8 cellular contexts compared by ENCODE assay signal in genomic region chr2:24793752-24794477, GRCh38. TPM values are rescaled to one million over a fixed set of nuclear protein-coding genes. Genes with fewer than 3 reads are reported as not detected.
A peak's percentile ranks its signal among the peaks of the same experiment; 100 is the strongest.
DNase-seq lines count a peak whose midpoint lies in the region; ATAC-seq and TF ChIP-seq lines count a peak whose summit lies in the region.

No MANE protein-coding gene starts in this region.

- peak; percentile 6; the same call in 2 of the 3 replicates for ATAC-seq in RWPE2 (ENCODE audit: low read depth)
- no peak for ATAC-seq in natural killer cell treated with Interleukin-12 subunit alpha and Interleukin-12 subunit beta and Interleukin-15 and Interleukin-18, amount 100 ng/mL, for 72 hours
- no peak for ATAC-seq in HG03196 (IDR thresholded peaks at IDR 0.05; ENCODE audit: unreplicated experiment)
- no peak for ATAC-seq in GM21786 (IDR thresholded peaks at IDR 0.05; ENCODE audit: unreplicated experiment)

- no peaks in the 10 kb centered on the region for H3K27me3 Mint-ChIP-seq in Calu3 (ENCODE audit: unreplicated experiment)
- H3K27me3 Mint-ChIP-seq in natural killer cell treated with Interleukin-12 subunit alpha and Interleukin-12 subunit beta and Interleukin-15 and Interleukin-18, amount 100 ng/mL, for 72 hours, result no peaks in the 10 kb centered on the region

- CTCF ChIA-PET in Calu3 (lab: Charles Lee), result interaction anchor here (1.5 kb wide), 1 partner anchor 371 kb away, joined by 8 read pairs; no protein-coding TSS in a partner anchor

- H3K4me3 ChIP-seq in HFF-Myc (replicated peaks; ENCODE audit: low read depth, low read length) (peak overlapping the region; percentile 82), RWPE2 (ENCODE audit: severe bottlenecking) (peak overlapping the region; percentile 73), endocrine pancreas (ENCODE audit: control insufficient read depth, insufficient read depth, low read length) (no peak overlapping the region)

- peak overlapping the region; percentile 83 for H3K4me3 Mint-ChIP-seq in Calu3 (ENCODE audit: low read depth, unreplicated experiment)
- H3K4me3 Mint-ChIP-seq in natural killer cell treated with Interleukin-12 subunit alpha and Interleukin-12 subunit beta and Interleukin-15 and Interleukin-18, amount 100 ng/mL, for 72 hours, result peak overlapping the region; percentile 98

- peak overlapping the region; percentile 71 for H3K27ac ChIP-seq in RWPE2 (ENCODE audit: poor library complexity, severe bottlenecking)

- H3K27ac Mint-ChIP-seq in Calu3 (ENCODE audit: unreplicated experiment), result peak overlapping the region; percentile 93
- H3K27ac Mint-ChIP-seq in natural killer cell treated with Interleukin-12 subunit alpha and Interleukin-12 subunit beta and Interleukin-15 and Interleukin-18, amount 100 ng/mL, for 72 hours, result peak overlapping the region; percentile 98 to 99

- DNase-seq in Calu3 (no peak), HFF-Myc (ENCODE audit: extremely low read depth, low read depth) (no peak), RWPE2 (ENCODE audit: low spot score) (no peak), GOT3 (lab: John Stamatoyannopoulos, UW) (no peak)
- no peak for DNase-seq in natural killer cell treated with Interleukin-12 subunit alpha and Interleukin-12 subunit beta and Interleukin-15 and Interleukin-18, amount 100 ng/mL, for 72 hours (ENCODE audit: low spot score)

- intact Hi-C loops in Calu3 (cut with micrococcal nuclease; ENCODE audit: unreplicated experiment), result no loop called here

- H3K36me3 ChIP-seq in RWPE2 (ENCODE audit: low read depth), result peaks cover 47% of the 10 kb centered on the region
- no peaks in the 10 kb centered on the region for H3K36me3 ChIP-seq in endocrine pancreas (ENCODE audit: control insufficient read depth, insufficient read depth, low read length)

- peaks cover 47% of the 10 kb centered on the region for H3K36me3 Mint-ChIP-seq in Calu3 (ENCODE audit: insufficient read depth, unreplicated experiment)
- H3K36me3 Mint-ChIP-seq in natural killer cell treated with Interleukin-12 subunit alpha and Interleukin-12 subunit beta and Interleukin-15 and Interleukin-18, amount 100 ng/mL, for 72 hours, result peaks cover 21% of the 10 kb centered on the region

- H3K4me1 Mint-ChIP-seq in Calu3 (ENCODE audit: low read depth, unreplicated experiment), result peaks cover 35% of the 10 kb centered on the region
- peaks cover 32 to 45% of the 10 kb centered on the region in 2 donors for H3K4me1 Mint-ChIP-seq in natural killer cell treated with Interleukin-12 subunit alpha and Interleukin-12 subunit beta and Interleukin-15 and Interleukin-18, amount 100 ng/mL, for 72 hours (ENCODE audit: low read depth in 2 of 2)

- TF ChIP-seq CTCF in Calu3 (IDR thresholded peaks at IDR 0.05; ENCODE audit: unreplicated experiment), result no peak
- TF ChIP-seq CTCF in HFF-Myc (IDR thresholded peaks at IDR 0.05; ENCODE audit: low read depth, low read length, missing control alignments), result no peak
- TF ChIP-seq CTCF in RWPE2 (IDR thresholded peaks at IDR 0.05; ENCODE audit: poor library complexity, severe bottlenecking), result no peak

- BruUV-seq in Calu3 (replicated peaks; lab: Mats Ljungman, UMichigan), result TSS peak; percentile 79

- peaks cover 13% of the 10 kb centered on the region for H3K4me1 ChIP-seq in RWPE2 (ENCODE audit: insufficient read depth, poor library complexity, severe bottlenecking)
- no peaks in the 10 kb centered on the region for H3K4me1 ChIP-seq in endocrine pancreas (ENCODE audit: control insufficient read depth, insufficient read depth, low read length)

- no peaks in the 10 kb centered on the region for H3K9me3 Mint-ChIP-seq in Calu3 (ENCODE audit: low read depth, unreplicated experiment)
- no peaks in the 10 kb centered on the region for H3K9me3 Mint-ChIP-seq in natural killer cell treated with Interleukin-12 subunit alpha and Interleukin-12 subunit beta and Interleukin-15 and Interleukin-18, amount 100 ng/mL, for 72 hours

- H3K27me3 ChIP-seq in RWPE2 (ENCODE audit: insufficient read depth, poor library complexity, severe bottlenecking), result no peaks in the 10 kb centered on the region
- H3K27me3 ChIP-seq in endocrine pancreas (ENCODE audit: control insufficient read depth, insufficient read depth, low read length), result no peaks in the 10 kb centered on the region

- H3K9me3 ChIP-seq in RWPE2 (ENCODE audit: severe bottlenecking) (no peaks in the 10 kb centered on the region), endocrine pancreas (ENCODE audit: control insufficient read depth, low read length) (no peaks in the 10 kb centered on the region)

- peak overlapping the region; percentile 62 for H3K9ac ChIP-seq in endocrine pancreas (ENCODE audit: control insufficient read depth, insufficient read depth, low read length)

RNA-seq across cellular contexts. Expression of gene CENPO, which starts 0.7 kb away (rescaled TPM):
- total RNA-seq in Calu3 (2022), result 38.9 and 43.1 TPM in 2 replicates
- total RNA-seq in natural killer cell treated with Interleukin-12 subunit alpha and Interleukin-12 subunit beta and Interleukin-15 and Interleukin-18, amount 100 ng/mL, for 72 hours, result 10 to 100 TPM; 35.3 to 69.1 TPM

RNA-seq across cellular contexts. Expression of gene PTRHD1, which starts 0.7 kb away (rescaled TPM):
- 22.3 and 23.8 TPM in 2 replicates for total RNA-seq in Calu3 (2022)
- 10 to 100 TPM; 16.0 to 16.6 TPM for total RNA-seq in natural killer cell treated with Interleukin-12 subunit alpha and Interleukin-12 subunit beta and Interleukin-15 and Interleukin-18, amount 100 ng/mL, for 72 hours
